ENCODE assay signal across 7 cellular contexts in the genomic region with DNA sequence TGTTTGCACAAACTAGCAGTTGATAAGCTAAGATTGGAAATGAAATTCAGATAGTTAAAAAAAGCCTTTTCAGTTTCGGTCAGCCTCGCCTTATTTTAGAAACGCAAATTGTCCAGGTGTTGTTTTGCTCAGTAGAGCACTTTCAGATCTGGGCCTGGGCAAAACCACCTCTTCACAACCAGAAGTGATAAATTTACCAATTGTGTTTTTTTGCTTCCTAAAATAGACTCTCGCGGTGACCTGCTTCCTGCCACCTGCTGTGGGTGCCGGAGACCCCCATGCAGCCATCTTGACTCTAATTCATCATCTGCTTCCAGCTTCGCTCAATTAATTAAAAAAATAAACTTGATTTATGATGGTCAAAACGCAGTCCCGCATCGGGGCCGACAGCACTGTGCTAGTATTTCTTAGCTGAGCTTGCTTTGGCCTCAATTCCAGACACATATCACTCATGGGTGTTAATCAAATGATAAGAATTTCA.
DNase-seq lines count a peak whose midpoint lies in the region; ATAC-seq and TF ChIP-seq lines count a peak whose summit lies in the region.

No MANE protein-coding gene starts in this region.

- peaks cover 15 to 16% of the 10 kb centered on the region in 2 donors for H3K4me1 Mint-ChIP-seq in natural killer cell treated with Interleukin-12 subunit alpha and Interleukin-12 subunit beta and Interleukin-15 and Interleukin-18, amount 100 ng/mL, for 72 hours (ENCODE audit: low read depth in 2 of 2)

- WGBS in prostate gland, result 77% methylated on average over 11 of the region's 11 CpGs

- no peaks in the 10 kb centered on the region for H3K36me3 Mint-ChIP-seq in natural killer cell treated with Interleukin-12 subunit alpha and Interleukin-12 subunit beta and Interleukin-15 and Interleukin-18, amount 100 ng/mL, for 72 hours

- H3K4me1 ChIP-seq in prostate gland (replicated peaks), result no peaks in the 10 kb centered on the region
- no peaks in the 10 kb centered on the region for H3K4me1 ChIP-seq in uterus

- H3K36me3 ChIP-seq in prostate gland, result no peaks in the 10 kb centered on the region
- no peaks in the 10 kb centered on the region for H3K36me3 ChIP-seq in uterus

- intact Hi-C loops in prostate gland (cut with DNase I), result no loop called here
- intact Hi-C loops in uterus (cut with DNase I; ENCODE audit: low total_unique reads), result no loop called here

- H3K9me3 Mint-ChIP-seq in natural killer cell treated with Interleukin-12 subunit alpha and Interleukin-12 subunit beta and Interleukin-15 and Interleukin-18, amount 100 ng/mL, for 72 hours, result no peaks in the 10 kb centered on the region

- H3K27ac Mint-ChIP-seq in natural killer cell treated with Interleukin-12 subunit alpha and Interleukin-12 subunit beta and Interleukin-15 and Interleukin-18, amount 100 ng/mL, for 72 hours, result peak overlapping the region in 1 of 2 donors; percentile 25

- no peaks in the 10 kb centered on the region for H3K9me3 ChIP-seq in prostate gland
- no peaks in the 10 kb centered on the region for H3K9me3 ChIP-seq in uterus

- H3K27me3 Mint-ChIP-seq in natural killer cell treated with Interleukin-12 subunit alpha and Interleukin-12 subunit beta and Interleukin-15 and Interleukin-18, amount 100 ng/mL, for 72 hours, result peaks cover 11 to 20% of the 10 kb centered on the region in 2 donors

- peak overlapping the region; percentile 42 for H3K4me3 Mint-ChIP-seq in natural killer cell treated with Interleukin-12 subunit alpha and Interleukin-12 subunit beta and Interleukin-15 and Interleukin-18, amount 100 ng/mL, for 72 hours

- TF ChIP-seq POLR2A in Raji (IDR thresholded peaks at IDR 0.05; ENCODE audit: insufficient read depth, low read depth, low read length) (peak; percentile 62), prostate gland (IDR thresholded peaks at IDR 0.05) (no peak), uterus (IDR thresholded peaks at IDR 0.05) (no peak)

- no peak overlapping the region for H3K4me3 ChIP-seq in prostate gland
- no peak overlapping the region for H3K4me3 ChIP-seq in uterus

- H3K27me3 ChIP-seq in prostate gland (replicated peaks; ENCODE audit: insufficient read depth) (peaks cover 3% of the 10 kb centered on the region), uterus (no peaks in the 10 kb centered on the region)

- peak; percentile 75 for ATAC-seq in GM18861 (IDR thresholded peaks at IDR 0.05; ENCODE audit: unreplicated experiment)
- peak; percentile 39 for ATAC-seq in HG02571 (IDR thresholded peaks at IDR 0.05; ENCODE audit: unreplicated experiment)
- ATAC-seq in natural killer cell treated with Interleukin-12 subunit alpha and Interleukin-12 subunit beta and Interleukin-15 and Interleukin-18, amount 100 ng/mL, for 72 hours, result peak in 1 of 2 donors; percentile 1

- peak; percentile 34 for DNase-seq in natural killer cell treated with Interleukin-12 subunit alpha and Interleukin-12 subunit beta and Interleukin-15 and Interleukin-18, amount 100 ng/mL, for 72 hours (ENCODE audit: low spot score)
- no peak for DNase-seq in NCI-H2081 (lab: John Stamatoyannopoulos, UW)
- DNase-seq in prostate gland (ENCODE audit: low spot score), result no peak
- no peak for DNase-seq in uterus

- H3K27ac ChIP-seq in prostate gland (no peak overlapping the region), uterus (no peak overlapping the region)

- TF ChIP-seq CTCF in prostate gland (IDR thresholded peaks at IDR 0.05) (no peak), uterus (IDR thresholded peaks at IDR 0.05) (no peak)
